In genomic region chr17:72125226-72125651, GRCh38 we compare ENCODE assay signal across 15 cellular contexts. TPM values are rescaled to one million over a fixed set of nuclear protein-coding genes. Genes with fewer than 3 reads are reported as not detected.
A peak's percentile ranks its signal among the peaks of the same experiment; 100 is the strongest.
DNase-seq lines count a peak whose midpoint lies in the region; ATAC-seq and TF ChIP-seq lines count a peak whose summit lies in the region.
"Had no signal": no experiment of that assay in that cellular context is flagged by ENCODE, and none has a peak within 500 bp of the region (broad histone marks: within the 10 kb centered on the region; RNA-seq: fewer than 3 reads in every experiment).

No MANE protein-coding gene starts in this region.

- H3K4me3 ChIP-seq in KMS-11 (IDR thresholded peaks at IDR 0.05; ENCODE audit: insufficient read depth, low read depth, low read length): no peak overlapping the region
- peak overlapping the region; percentile 40 for H3K4me3 ChIP-seq in neural cell (ENCODE audit: low read length)

- no peak for TF ChIP-seq RAD21 in neural cell (conservative IDR thresholded peaks at IDR 0.05)

- H3K4me2 ChIP-seq in KMS-11 (peak overlapping the region; percentile 62; the same call in 1 of the 2 replicates), neural cell (ENCODE audit: low read length) (peak overlapping the region; percentile 30)

- intact Hi-C loops in posterior vena cava (cut with DNase I): no loop called here

- no peak overlapping the region for H2AFZ ChIP-seq in KMS-11 (ENCODE audit: low read depth)
- no peak overlapping the region for H2AFZ ChIP-seq in neural cell (ENCODE audit: low read depth, low read length)

- H3K9me2 ChIP-seq in neural cell (ENCODE audit: insufficient read depth, low read length): no peaks in the 10 kb centered on the region

- H3K27me3 ChIP-seq in KMS-11 (ENCODE audit: insufficient read depth, low read depth): no peaks in the 10 kb centered on the region
- H3K27me3 ChIP-seq in neural cell (ENCODE audit: insufficient read depth, low read depth, low read length): peaks cover 19% of the 10 kb centered on the region

- peak overlapping the region; percentile 51 for H3K27ac ChIP-seq in 22Rv1
- no peak overlapping the region for H3K27ac ChIP-seq in KMS-11
- H3K27ac ChIP-seq in neural cell (ENCODE audit: low read length): no peak overlapping the region

- H3K9ac ChIP-seq in KMS-11 (no peak overlapping the region), neural cell (ENCODE audit: low read length) (no peak overlapping the region)

- H3K36me3 ChIP-seq in KMS-11 (ENCODE audit: insufficient read depth) (peaks cover 4% of the 10 kb centered on the region), neural cell (ENCODE audit: insufficient read depth, low read length) (no peaks in the 10 kb centered on the region)

- ATAC-seq in HG02678 (IDR thresholded peaks at IDR 0.05; ENCODE audit: unreplicated experiment) (no peak), HG02870 (IDR thresholded peaks at IDR 0.05; ENCODE audit: unreplicated experiment) (no peak)
- ATAC-seq: activated CD8-positive, alpha-beta memory T cell treated with anti-CD3 and anti-CD28 coated beads, Interleukin-2, amount 10 ng/mL, durations not matched to agents 7 days and 5 days had no signal

- H3K79me2 ChIP-seq in KMS-11 (ENCODE audit: insufficient read depth, low read depth): 0 out of 2 replicates have a peak, but pooled peaks cover 5% of the 10 kb centered on the region
- H3K79me2 ChIP-seq in neural cell (replicated peaks; ENCODE audit: insufficient read depth, low read length): peaks cover 34% of the 10 kb centered on the region

- no peaks in the 10 kb centered on the region for H3K9me3 ChIP-seq in neural cell (ENCODE audit: low read length)

- TF ChIP-seq EP300 in neural cell (conservative IDR thresholded peaks at IDR 0.05; ENCODE audit: poor library complexity, severe bottlenecking): no peak

- H4K20me1 ChIP-seq in KMS-11 (ENCODE audit: insufficient read depth) (no peaks in the 10 kb centered on the region), neural cell (ENCODE audit: insufficient read depth) (no peaks in the 10 kb centered on the region)

- no peaks in the 10 kb centered on the region for H3F3A ChIP-seq in neural cell (ENCODE audit: insufficient read depth, low read length, poor library complexity, severe bottlenecking)

- DNase-seq in astrocyte of the hippocampus (ENCODE audit: low read depth, low spot score) (peak; percentile 59), AG08395 (ENCODE audit: low spot score) (no peak), posterior vena cava (ENCODE audit: low spot score) (no peak)
- DNase-seq: activated CD8-positive, alpha-beta memory T cell treated with anti-CD3 and anti-CD28 coated beads, Interleukin-2, amount 10 ng/mL, durations not matched to agents 7 days and 5 days; activated naive CD8-positive, alpha-beta T cell treated with anti-CD3 and anti-CD28 coated beads for 36 hours; AML-193; dermis blood vessel endothelial cell; DMS79; NCI-H1105; NCI-H510A treated with DMSO at 0.1 percent for 48 hours had no signal

- TF ChIP-seq CTCF in 22Rv1 (IDR thresholded peaks at IDR 0.05) (no peak), KMS-11 (conservative IDR thresholded peaks at IDR 0.05; ENCODE audit: low read depth, low read length) (no peak), neural cell (IDR thresholded peaks at IDR 0.05; ENCODE audit: poor library complexity, severe bottlenecking) (no peak)

- peaks cover 28% of the 10 kb centered on the region for H3K4me1 ChIP-seq in KMS-11 (ENCODE audit: low read depth, poor library complexity, severe bottlenecking)

TF ChIP-seq in neural cell, 6 proteins besides CTCF, POLR2A, EP300 and RAD21:
- TF ChIP-seq REST (IDR thresholded peaks at IDR 0.05; ENCODE audit: borderline replicate concordance) (no peak), MXI1 (conservative IDR thresholded peaks at IDR 0.05; ENCODE audit: poor library complexity, severe bottlenecking) (no peak), POLR2AphosphoS5 (IDR thresholded peaks at IDR 0.05) (no peak), TAF1 (IDR thresholded peaks at IDR 0.05; ENCODE audit: low read depth) (no peak), SMC3 (conservative IDR thresholded peaks at IDR 0.05; ENCODE audit: poor library complexity) (no peak), EZH2 (IDR thresholded peaks at IDR 0.05; ENCODE audit: borderline replicate concordance, insufficient read depth, low read length, poor library complexity, severe bottlenecking) (no peak)
TF ChIP-seq in neural cell: peak in this region for 0.

RNA-seq across cellular contexts. Expression of gene SOX9, which starts 4.4 kb away (rescaled TPM):
- 0.34 and 0.68 TPM in 2 replicates for polyA plus RNA-seq in neural cell
- polyA minus RNA-seq in neural cell: 0.73 and 1.3 TPM in 2 replicates
- 1 to 10 TPM; 1.1 to 3.2 TPM for total RNA-seq in posterior vena cava
- total RNA-seq: activated CD8-positive, alpha-beta memory T cell treated with anti-CD3 and anti-CD28 coated beads, Interleukin-2, amount 10 ng/mL, durations not matched to agents 7 days and 5 days; activated naive CD8-positive, alpha-beta T cell treated with anti-CD3 and anti-CD28 coated beads for 36 hours had no signal
